17 cellular contexts compared by ENCODE assay signal in the genomic region with DNA sequence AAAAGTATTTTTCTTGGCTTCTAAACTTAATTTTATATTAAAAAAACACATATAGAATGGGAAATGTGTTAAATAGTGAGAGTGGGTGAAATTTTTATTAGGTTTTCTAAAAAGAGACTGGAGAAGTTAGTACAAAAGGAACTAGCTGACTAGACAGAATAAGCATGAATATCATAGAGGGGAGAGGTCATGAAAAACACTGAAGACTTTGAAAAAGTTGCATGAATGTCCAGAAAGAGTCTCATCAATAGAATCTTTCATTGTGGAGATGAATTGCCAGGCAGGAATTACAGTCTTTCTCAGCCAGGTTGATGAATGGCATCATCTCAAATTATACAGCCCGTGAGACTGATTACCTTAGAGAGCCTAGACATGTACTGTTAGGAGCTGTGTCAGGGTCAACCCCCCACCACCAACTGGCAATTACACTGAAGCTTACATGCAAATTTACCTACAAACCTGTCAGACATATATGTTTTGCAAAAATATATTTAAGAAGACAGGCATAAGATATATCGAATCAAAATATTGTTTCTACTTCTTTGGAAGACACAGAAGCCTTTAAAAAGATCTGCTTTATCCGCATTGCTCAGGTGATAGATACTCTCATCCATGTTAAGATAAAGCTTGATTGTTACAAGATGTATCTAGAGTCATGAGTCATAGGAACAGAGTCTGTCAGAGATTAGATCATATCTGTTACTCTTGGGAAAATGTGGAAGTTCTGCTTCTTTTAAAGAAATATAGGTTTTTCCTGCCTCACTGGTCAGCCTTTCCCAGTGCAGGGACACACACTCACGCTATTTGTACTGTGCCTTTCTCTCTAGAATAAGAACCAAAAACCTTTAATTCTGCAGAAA. TPM values are rescaled to one million over a fixed set of nuclear protein-coding genes. Genes with fewer than 3 reads are reported as not detected.
DNase-seq lines count a peak whose midpoint lies in the region; ATAC-seq, FAIRE-seq and TF ChIP-seq lines count a peak whose summit lies in the region.
"Had no signal": no experiment of that assay in that cellular context is flagged by ENCODE, and none has a peak within 500 bp of the region (broad histone marks: within the 10 kb centered on the region; RNA-seq: fewer than 3 reads in every experiment).

No MANE protein-coding gene starts in this region.

- no peak overlapping the region for H4K91ac ChIP-seq in mesenchymal stem cell (ENCODE audit: low read length)

- H3K9me3 ChIP-seq in mesenchymal stem cell (ENCODE audit: control insufficient read depth, low read length): no peaks in the 10 kb centered on the region
- no peaks in the 10 kb centered on the region for H3K9me3 ChIP-seq in body of pancreas
- H3K9me3 ChIP-seq in stomach: no peaks in the 10 kb centered on the region
- H3K9me3 ChIP-seq: colonic mucosa, pancreas, transverse colon had no signal

- no peak overlapping the region for H3K18ac ChIP-seq in mesenchymal stem cell (ENCODE audit: low read depth in 1 of 2, low read length in 2 of 2)

- no peak overlapping the region for H2BK5ac ChIP-seq in mesenchymal stem cell (ENCODE audit: low read depth, low read length, poor library complexity, severe bottlenecking)

- no peak overlapping the region for H3K14ac ChIP-seq in mesenchymal stem cell (ENCODE audit: low read length in 2 of 2)

- no peak overlapping the region for H3K4me2 ChIP-seq in mesenchymal stem cell (ENCODE audit: low read length, poor library complexity, severe bottlenecking)

- H3K79me1 ChIP-seq in mesenchymal stem cell (replicated peaks; ENCODE audit: low read length, poor library complexity, severe bottlenecking): no peaks in the 10 kb centered on the region

- peak overlapping the region; percentile 0 for H3K9ac ChIP-seq in mesenchymal stem cell (ENCODE audit: low read length)

- WGBS in mesenchymal stem cell: 88% methylated on average over 1 of the region's 4 CpGs
- 55 to 66% methylated on average over 4 of the region's 4 CpGs for WGBS in body of pancreas, 2 donors
- 73 to 80% (median 78%) methylated on average over 4 of the region's 4 CpGs for WGBS in stomach, 5 donors

- H3K4me1 ChIP-seq in mesenchymal stem cell (ENCODE audit: control insufficient read depth, insufficient read depth, low read depth, low read length) (peaks cover 1% of the 10 kb centered on the region), body of pancreas (no peaks in the 10 kb centered on the region), stomach (no peaks in the 10 kb centered on the region)
- H3K4me1 ChIP-seq: colonic mucosa, pancreas, transverse colon had no signal

- H2BK15ac ChIP-seq in mesenchymal stem cell (ENCODE audit: low read depth, poor library complexity, severe bottlenecking): no peak overlapping the region

- no peak overlapping the region for H2BK120ac ChIP-seq in mesenchymal stem cell (ENCODE audit: low read depth, low read length)

- H3K36me3 ChIP-seq in bronchial epithelial cell (ENCODE audit: control insufficient read depth, insufficient read depth, low read length) (no peaks in the 10 kb centered on the region), mesenchymal stem cell (ENCODE audit: control insufficient read depth in 1 of 2, insufficient read depth in 2 of 2, low read depth in 1 of 2, low read length in 2 of 2) (no peaks in the 10 kb centered on the region), body of pancreas (replicated peaks in 1 of 2; ENCODE audit: insufficient read depth in 1 of 2, low read depth in 2 of 2) (no peaks in the 10 kb centered on the region), stomach (no peaks in the 10 kb centered on the region)
- H3K36me3 ChIP-seq: colonic mucosa, pancreas, transverse colon had no signal

- H4K8ac ChIP-seq in mesenchymal stem cell (ENCODE audit: low read length): no peak overlapping the region

- H3K27ac ChIP-seq in mesenchymal stem cell (ENCODE audit: low read length, poor library complexity, severe bottlenecking) (peak overlapping the region; percentile 64), body of pancreas (no peak overlapping the region), stomach (no peak overlapping the region)
- H3K27ac ChIP-seq: colonic mucosa, pancreas, transverse colon had no signal

- intact Hi-C loops in body of pancreas (cut with DNase I) (no loop called here), stomach (cut with DNase I; ENCODE audit: low total_unique reads) (loop anchor here (5.0 kb wide), 1 partner anchor 132 kb away; no protein-coding TSS in a partner anchor)

- TF ChIP-seq CTCF in bronchial epithelial cell (IDR thresholded peaks at IDR 0.05; ENCODE audit: insufficient read depth, low read length, severe bottlenecking): no peak
- TF ChIP-seq CTCF in body of pancreas (IDR thresholded peaks at IDR 0.05): no peak
- TF ChIP-seq CTCF in stomach (IDR thresholded peaks at IDR 0.05): no peak

- H3K4me3 ChIP-seq in bronchial epithelial cell (ENCODE audit: low read depth, low read length) (no peak overlapping the region), mesenchymal stem cell (ENCODE audit: insufficient read depth in 1 of 2, low read depth in 1 of 2, low read length in 2 of 2) (no peak overlapping the region), body of pancreas (no peak overlapping the region), stomach (no peak overlapping the region)
- H3K4me3 ChIP-seq: colonic mucosa, pancreas, transverse colon had no signal

- H3K4ac ChIP-seq in mesenchymal stem cell (ENCODE audit: low read depth in 1 of 2, low read length in 2 of 2): no peak overlapping the region

- H3K23ac ChIP-seq in mesenchymal stem cell (ENCODE audit: low read length in 2 of 2): no peak overlapping the region

- H2AFZ ChIP-seq in mesenchymal stem cell (ENCODE audit: low read depth, low read length): no peak overlapping the region

- H2BK12ac ChIP-seq in mesenchymal stem cell (ENCODE audit: low read length in 2 of 2): no peak overlapping the region

- no peak for ATAC-seq in body of pancreas
- ATAC-seq: pancreas, T-cell had no signal

- TF ChIP-seq POLR2A in body of pancreas (IDR thresholded peaks at IDR 0.05) (no peak), stomach (IDR thresholded peaks at IDR 0.05) (no peak)

- FAIRE-seq in bronchial epithelial cell (lab: Jason Lieb, UNC): no peak
- FAIRE-seq: GM12892, pancreas had no signal

- no peaks in the 10 kb centered on the region for H3K27me3 ChIP-seq in bronchial epithelial cell (ENCODE audit: control insufficient read depth, insufficient read depth, low read length)
- H3K27me3 ChIP-seq in mesenchymal stem cell (ENCODE audit: control insufficient read depth in 1 of 2, insufficient read depth in 1 of 2, low read length in 2 of 2): no peaks in the 10 kb centered on the region
- H3K27me3 ChIP-seq in body of pancreas: no peaks in the 10 kb centered on the region
- H3K27me3 ChIP-seq in stomach: no peaks in the 10 kb centered on the region
- H3K27me3 ChIP-seq: colonic mucosa, pancreas, transverse colon had no signal

- DNase-seq in Daoy (ENCODE audit: low read depth): peak; percentile 13
- DNase-seq in NCI-H526 (lab: John Stamatoyannopoulos, UW): peak; percentile 30 to 63
- peak; percentile 71 for DNase-seq in bronchial epithelial cell (ENCODE audit: low read depth)
- peak; percentile 57 for DNase-seq in mesenchymal stem cell
- DNase-seq in body of pancreas: no peak
- no peak for DNase-seq in stimulated activated naive CD4-positive, alpha-beta T cell (lab: John Stamatoyannopoulos, UW)
- DNase-seq in stomach: no peak
- no peak for DNase-seq in CD1c-positive myeloid dendritic cell (ENCODE audit: extremely low spot score)
- DNase-seq: activated CD4-positive, CD25-positive, alpha-beta regulatory T cell treated with anti-CD3 and anti-CD28 coated beads, Interleukin-2, amount 50 U/mL, for 72 hours; activated naive CD8-positive, alpha-beta T cell treated with anti-CD3 and anti-CD28 coated beads for 36 hours; colonic mucosa; DMS79 treated with DMSO at 0.1 percent for 48 hours; NCI-H446 treated with DMSO at 0.1 percent for 48 hours; pancreas; T-cell; transverse colon had no signal

- no peak for TF ChIP-seq EP300 in stomach (IDR thresholded peaks at IDR 0.05)

- no peak overlapping the region for H2AK5ac ChIP-seq in mesenchymal stem cell (ENCODE audit: low read length, severe bottlenecking)

RNA-seq across cellular contexts. Expression of a gene that starts 34.8 kb away (rescaled TPM):
- total RNA-seq in Daoy (2014; rRNA removed; shearing (Covaris generic)): 243 and 282 TPM in 2 replicates
- total RNA-seq in bronchial epithelial cell: 265 and 298 TPM in 2 replicates
- polyA plus RNA-seq in mesenchymal stem cell (2013, experiment 1 of 2): 155 TPM
- 176 TPM for polyA plus RNA-seq in mesenchymal stem cell (2013, experiment 2 of 2)
- total RNA-seq in body of pancreas: 10 to 100 TPM; 17.1 to 39.7 TPM
- 100 to 1,000 TPM in 1 of 5 donors, 10 to 100 TPM in 3, 1 to 10 TPM in 1; 1.2 to 130 (median 36.2) TPM for total RNA-seq in stomach
- 10 to 100 TPM; 33.9 to 40.9 (median 40.6) TPM for polyA plus RNA-seq in stomach

Comparison
In these comparisons a context has a peak if more than half of its experiments do, and no peak if none do; other contexts are left out.
1. DNase-seq: peak in Daoy (single experiment), NCI-H526 (2 of 2), bronchial epithelial cell (single experiment) and mesenchymal stem cell (single experiment); none in body of pancreas (0 of 4), stimulated activated naive CD4-positive, alpha-beta T cell (0 of 6), stomach (single experiment) and CD1c-positive myeloid dendritic cell (single experiment).